In genomic region chr10:43333653-43334052, GRCh38 we compare ENCODE assay signal across 27 cellular contexts. TPM values are rescaled to one million over a fixed set of nuclear protein-coding genes. Genes with fewer than 3 reads are reported as not detected.
"Had no signal": no experiment of that assay in that cellular context is flagged by ENCODE, and none has a peak within 500 bp of the region (broad histone marks: within the 10 kb centered on the region; RNA-seq: fewer than 3 reads in every experiment).

No MANE protein-coding gene starts in this region.

- H3K4me3 ChIP-seq: hepatocyte, lung, neural progenitor cell, pancreas, suprapubic skin, tibial artery, upper lobe of right lung, vagina had no signal

- ATAC-seq: left colon; left ventricle myocardium superior; natural killer cell treated with Interleukin-12 subunit alpha and Interleukin-12 subunit beta and Interleukin-15 and Interleukin-18, amount 100 ng/mL, for 72 hours; pancreas; right cardiac atrium; upper lobe of right lung had no signal

- H3K4me2 ChIP-seq: hepatocyte, neural progenitor cell had no signal

- H3K27ac ChIP-seq: hepatocyte, neural progenitor cell, pancreas, suprapubic skin, tibial artery, upper lobe of right lung, vagina had no signal

- H3K27me3 Mint-ChIP-seq: progenitor cell of endocrine pancreas had no signal

- H3K27ac Mint-ChIP-seq: endodermal cell, neural progenitor cell had no signal

- H3K4me1 ChIP-seq: pancreas, suprapubic skin, tibial artery, vagina had no signal

- FAIRE-seq: endothelial cell of umbilical vein, pancreas, small intestine had no signal

- H3K27me3 ChIP-seq: hepatocyte, pancreas, upper lobe of right lung, vagina had no signal

- H3K9me3 ChIP-seq: pancreas, suprapubic skin, tibial artery, upper lobe of right lung, vagina had no signal

- H3K4me3 Mint-ChIP-seq: endodermal cell; natural killer cell treated with Interleukin-12 subunit alpha and Interleukin-12 subunit beta and Interleukin-15 and Interleukin-18, amount 100 ng/mL, for 72 hours; neural progenitor cell had no signal

- H3K36me3 ChIP-seq: neural progenitor cell, pancreas, suprapubic skin, tibial artery, upper lobe of right lung, vagina had no signal

- H3K9me3 Mint-ChIP-seq: natural killer cell treated with Interleukin-12 subunit alpha and Interleukin-12 subunit beta and Interleukin-15 and Interleukin-18, amount 100 ng/mL, for 72 hours had no signal

- H3K36me3 Mint-ChIP-seq: natural killer cell treated with Interleukin-12 subunit alpha and Interleukin-12 subunit beta and Interleukin-15 and Interleukin-18, amount 100 ng/mL, for 72 hours had no signal

- DNase-seq: effector CD4-positive, alpha-beta T cell; endodermal cell; foreskin melanocyte; head of caudate nucleus; left colon; left ventricle myocardium superior; mesenchymal stem cell; midbrain; occipital lobe; right cardiac atrium; small intestine; stimulated activated CD4-positive, alpha-beta T cell treated with anti-CD3 and anti-CD28 coated beads, Interleukin-12 subunit alpha, Interleukin-12 subunit beta, amount 100 ng/mL, for 4 hours; stimulated activated naive CD8-positive, alpha-beta T cell treated with anti-CD3 and anti-CD28 coated beads, Interleukin-15, Interleukin-2, amounts not matched to agents 100 U/mL and 50 U/mL, for 24 hours; tibial artery; upper lobe of right lung had no signal

RNA-seq across cellular contexts. Expression of gene FXYD4, which starts 37.8 kb away (rescaled TPM):
- total RNA-seq: dermis microvascular lymphatic vessel endothelial cell; endothelial cell of umbilical vein; kidney epithelial cell; left colon; left ventricle myocardium superior; natural killer cell treated with Interleukin-12 subunit alpha and Interleukin-12 subunit beta and Interleukin-15 and Interleukin-18, amount 100 ng/mL, for 72 hours; occipital lobe; progenitor cell of endocrine pancreas; right cardiac atrium; suprapubic skin; vagina had no signal
- polyA plus RNA-seq: endothelial cell of umbilical vein, esophagus, right cardiac atrium had no signal
